Comparison of ENCODE assay signal across 8 cellular contexts in genomic region chr14:94689218-94689984, GRCh38.
DNase-seq lines count a peak whose midpoint lies in the region; ATAC-seq, FAIRE-seq and TF ChIP-seq lines count a peak whose summit lies in the region.

No MANE protein-coding gene starts in this region.

- no peak overlapping the region for H3K56ac ChIP-seq in H1 (replicated peaks; ENCODE audit: insufficient read length, low read depth, low read length)
- H3K56ac ChIP-seq in mesendoderm (ENCODE audit: low read length): peak overlapping the region; percentile 85

- WGBS in H1 (ENCODE audit: extremely low coverage in 1 of 2, insufficient coverage in 1 of 2, insufficient read length in 1 of 2, insufficient replicate concordance in 2 of 2, low coverage in 1 of 2, low lambda C conversion rate in 2 of 2, missing lambda C conversion rate in 1 of 2), 2 experiments: 32% methylated on average over 24 of the region's 35 CpGs; no CpG with 5 or more reads in 1 of the 2 experiments
- no CpG with 5 or more reads among the region's 35 CpGs for WGBS in mesendoderm (ENCODE audit: extremely low coverage, insufficient coverage, low lambda C conversion rate)

- H3K4ac ChIP-seq in H1 (replicated peaks; ENCODE audit: insufficient read length, low read depth, low read length) (no peak overlapping the region), mesendoderm (ENCODE audit: low read depth, low read length) (no peak overlapping the region)

- H3K4me3 ChIP-seq in H1 (ENCODE audit: extremely low read depth in 1 of 4, insufficient read depth in 2 of 4, low read depth in 3 of 4, low read length in 4 of 4) (peak overlapping the region in 1 of 4 experiments; percentile 48; a peak in 3 of 8 replicates), mesendoderm (ENCODE audit: low read length) (no peak overlapping the region)

- H3K79me1 ChIP-seq in H1 (ENCODE audit: low read depth, low read length) (no peaks in the 10 kb centered on the region), mesendoderm (ENCODE audit: low read length) (no peaks in the 10 kb centered on the region)

- no peaks in the 10 kb centered on the region for H3K36me3 ChIP-seq in H1 (ENCODE audit: control insufficient read depth in 2 of 4, insufficient read depth in 4 of 4, low read length in 3 of 4)
- no peaks in the 10 kb centered on the region for H3K36me3 ChIP-seq in mesendoderm (ENCODE audit: control insufficient read depth, insufficient read depth, low read length)

- H3K14ac ChIP-seq in H1 (ENCODE audit: insufficient read length): no peak overlapping the region

- POLR2A ChIA-PET in CD4-positive, alpha-beta T cell (lab: Charles Lee): no interaction called here
- POLR2A ChIA-PET in activated CD4-positive, alpha-beta memory T cell treated with anti-CD3 and anti-CD28 coated beads, Interleukin-2, amount 10 ng/mL, durations not matched to agents 7 days and 5 days (lab: Charles Lee): interaction anchor here (0.5 kb wide), 1 partner anchor 240 kb away, joined by 3 read pairs; no protein-coding TSS in a partner anchor
- POLR2A ChIA-PET in H1 (lab: Charles Lee; ENCODE audit: partially characterized antibody): no interaction called here

- H3K9me3 Mint-ChIP-seq in CD4-positive, alpha-beta T cell: no peaks in the 10 kb centered on the region
- H3K9me3 Mint-ChIP-seq in activated CD4-positive, alpha-beta memory T cell treated with anti-CD3 and anti-CD28 coated beads, Interleukin-2, amount 10 ng/mL, durations not matched to agents 7 days and 5 days: no peaks in the 10 kb centered on the region

- no peak overlapping the region for H3K27ac Mint-ChIP-seq in CD4-positive, alpha-beta T cell
- H3K27ac Mint-ChIP-seq in activated CD4-positive, alpha-beta memory T cell treated with anti-CD3 and anti-CD28 coated beads, Interleukin-2, amount 10 ng/mL, durations not matched to agents 7 days and 5 days: no peak overlapping the region

- peak overlapping the region; percentile 86 for H2AFZ ChIP-seq in H1 (ENCODE audit: low read length)

- H2BK15ac ChIP-seq in H1 (ENCODE audit: low read length) (no peak overlapping the region), mesendoderm (replicated peaks; ENCODE audit: low read depth) (no peak overlapping the region)

- H3K23me2 ChIP-seq in H1 (ENCODE audit: low read depth, low read length): no peaks in the 10 kb centered on the region

- no peaks in the 10 kb centered on the region for H4K20me1 ChIP-seq in H1 (replicated peaks in 1 of 2; ENCODE audit: control insufficient read depth in 1 of 2, insufficient read depth in 2 of 2, low read length in 2 of 2)

- H4K5ac ChIP-seq in H1 (ENCODE audit: insufficient read length, low read depth, low read length) (no peak overlapping the region), mesendoderm (ENCODE audit: low read length) (peak overlapping the region; percentile 51)

- no peaks in the 10 kb centered on the region for H3K36me3 Mint-ChIP-seq in CD4-positive, alpha-beta T cell (ENCODE audit: low read depth)
- H3K36me3 Mint-ChIP-seq in activated CD4-positive, alpha-beta memory T cell treated with anti-CD3 and anti-CD28 coated beads, Interleukin-2, amount 10 ng/mL, durations not matched to agents 7 days and 5 days (ENCODE audit: low read depth): no peaks in the 10 kb centered on the region

- TF ChIP-seq EP300 in H1 (IDR thresholded peaks at IDR 0.05; ENCODE audit: borderline replicate concordance in 1 of 2, low read depth in 2 of 2, low read length in 2 of 2): no peak

- H3K4me1 ChIP-seq in H1 (replicated peaks in 1 of 4; ENCODE audit: control insufficient read depth in 3 of 4, insufficient read depth in 4 of 4, low read length in 3 of 4) (peaks cover 0 to 7% (median 4%) of the 10 kb centered on the region in 4 experiments; a peak in 5 of 7 replicates), mesendoderm (ENCODE audit: control insufficient read depth, low read depth, low read length) (peaks cover 5% of the 10 kb centered on the region)

- peak; percentile 69 for TF ChIP-seq CTCF in CD4-positive, alpha-beta T cell (IDR thresholded peaks at IDR 0.05)
- peak; percentile 83 to 94 (median 93) for TF ChIP-seq CTCF in H1 (IDR thresholded peaks at IDR 0.05; ENCODE audit: control extremely low read depth in 1 of 3, insufficient read depth in 1 of 3, low read depth in 1 of 3, low read length in 3 of 3)

- FAIRE-seq in H1 (lab: Jason Lieb, UNC): no peak

- DNase-seq in CD4-positive, alpha-beta T cell: peak in 9 of 10 experiments; percentile 4 to 58 (median 19)
- DNase-seq in NCI-H1930 (lab: John Stamatoyannopoulos, UW) (peak; percentile 8 to 38), H1 (ENCODE audit: low read depth in 1 of 2, low spot score in 2 of 2) (peak in 1 of 2 experiments; percentile 92), mesendoderm (peak; percentile 74)
- DNase-seq in activated CD4-positive, alpha-beta memory T cell treated with anti-CD3 and anti-CD28 coated beads, Interleukin-2, amount 10 ng/mL, durations not matched to agents 7 days and 5 days: peak; percentile 53
- peak; percentile 79 for DNase-seq in stimulated activated CD8-positive, alpha-beta memory T cell treated with anti-CD3 and anti-CD28 coated beads, Interleukin-4, amount 100 ng/mL, for 48 hours

- TF ChIP-seq POLR2A in H1 (IDR thresholded peaks at IDR 0.05; ENCODE audit: control extremely low read depth in 1 of 2, low read depth in 2 of 2, low read length in 2 of 2): no peak

- TF ChIP-seq RAD21 in H1 (IDR thresholded peaks at IDR 0.05 in 1 of 2, conservative IDR thresholded peaks at IDR 0.05 in 1 of 2; ENCODE audit: low read depth in 2 of 2, low read length in 2 of 2): peak; percentile 96

- H3K27me3 Mint-ChIP-seq in CD4-positive, alpha-beta T cell: peaks cover 11% of the 10 kb centered on the region
- peaks cover 5% of the 10 kb centered on the region for H3K27me3 Mint-ChIP-seq in activated CD4-positive, alpha-beta memory T cell treated with anti-CD3 and anti-CD28 coated beads, Interleukin-2, amount 10 ng/mL, durations not matched to agents 7 days and 5 days

- H3K18ac ChIP-seq in H1 (ENCODE audit: extremely low read depth, low read length) (0 out of 2 replicates have a peak overlapping the region, but pooled peaks have one; percentile 19), mesendoderm (ENCODE audit: low read length) (peak overlapping the region; percentile 9)

- H2BK120ac ChIP-seq in H1 (replicated peaks; ENCODE audit: low read depth, low read length) (no peak overlapping the region), mesendoderm (ENCODE audit: low read depth, low read length) (no peak overlapping the region)

- no peaks in the 10 kb centered on the region for H3K9me3 ChIP-seq in CD4-positive, alpha-beta T cell (ENCODE audit: control insufficient read depth, low read length)
- no peaks in the 10 kb centered on the region for H3K9me3 ChIP-seq in H1 (ENCODE audit: insufficient read depth in 2 of 2, low read depth in 1 of 2, low read length in 1 of 2)

- peak overlapping the region; percentile 30 to 53; a peak in 3 of 4 replicates for H3K4me2 ChIP-seq in H1 (ENCODE audit: insufficient read depth in 1 of 2, low read depth in 2 of 2, low read length in 2 of 2)
- peak overlapping the region; percentile 59 for H3K4me2 ChIP-seq in mesendoderm (ENCODE audit: low read length)

- no peak overlapping the region for H4K8ac ChIP-seq in H1 (ENCODE audit: extremely low read depth, insufficient read depth, low read length)
- H4K8ac ChIP-seq in mesendoderm (ENCODE audit: low read depth, low read length): no peak overlapping the region

- H2BK5ac ChIP-seq in H1 (ENCODE audit: low read depth, low read length) (peak overlapping the region; percentile 44; the same call in 1 of the 2 replicates), mesendoderm (ENCODE audit: low read length) (no peak overlapping the region)

- H3K4me1 Mint-ChIP-seq in CD4-positive, alpha-beta T cell (ENCODE audit: low read depth): no peaks in the 10 kb centered on the region
- no peaks in the 10 kb centered on the region for H3K4me1 Mint-ChIP-seq in activated CD4-positive, alpha-beta memory T cell treated with anti-CD3 and anti-CD28 coated beads, Interleukin-2, amount 10 ng/mL, durations not matched to agents 7 days and 5 days

- H3K27me3 ChIP-seq in CD4-positive, alpha-beta T cell (ENCODE audit: control insufficient read depth, insufficient read depth, low read length): peaks cover 13% of the 10 kb centered on the region
- H3K27me3 ChIP-seq in H1 (replicated peaks in 1 of 4; ENCODE audit: control insufficient read depth in 3 of 4, extremely low read depth in 1 of 4, insufficient read depth in 3 of 4, low read length in 3 of 4) (peaks cover 0 to 8% (median 4%) of the 10 kb centered on the region in 4 experiments; a peak in 5 of 7 replicates), mesendoderm (ENCODE audit: insufficient read depth, low read length, poor library complexity) (no peaks in the 10 kb centered on the region)

- no peak overlapping the region for H2BK20ac ChIP-seq in H1 (ENCODE audit: low read length)

- no peak overlapping the region for H3K27ac ChIP-seq in CD4-positive, alpha-beta T cell (ENCODE audit: low read depth, low read length)
- H3K27ac ChIP-seq in H1 (ENCODE audit: low read depth, low read length) (no peak overlapping the region), mesendoderm (ENCODE audit: low read depth, low read length) (no peak overlapping the region)

- no peak overlapping the region; the same call in 1 of the 2 replicates for H2BK12ac ChIP-seq in H1 (ENCODE audit: low read depth, low read length)

- no peak overlapping the region for H3K9ac ChIP-seq in H1 (replicated peaks in 1 of 4; ENCODE audit: extremely low read depth in 1 of 4, low read depth in 3 of 4, low read length in 3 of 4)
- peak overlapping the region; percentile 68 for H3K9ac ChIP-seq in mesendoderm (ENCODE audit: low read length)

- ATAC-seq in CD4-positive, alpha-beta T cell (ENCODE audit: poor library complexity): no peak
- ATAC-seq in GM21390 (IDR thresholded peaks at IDR 0.05; ENCODE audit: unreplicated experiment) (peak; percentile 69), HG02938 (IDR thresholded peaks at IDR 0.05; ENCODE audit: unreplicated experiment) (no peak)

- CTCF ChIA-PET in CD4-positive, alpha-beta T cell (lab: Charles Lee): no interaction called here
- CTCF ChIA-PET in activated CD4-positive, alpha-beta memory T cell treated with anti-CD3 and anti-CD28 coated beads, Interleukin-2, amount 10 ng/mL, durations not matched to agents 7 days and 5 days (lab: Charles Lee): interaction anchor here (0.6 to 1.4 kb wide), 8 partner anchors 11 to 672 kb away, joined by 3 to 5 read pairs (median 3); no protein-coding TSS in a partner anchor
- CTCF ChIA-PET in H1 (lab: Charles Lee; ENCODE audit: partially characterized antibody): interaction anchor here (0.6 to 4.5 kb wide), 26 partner anchors 8 to 743 kb away, joined by 3 to 40 read pairs (median 5); no protein-coding TSS in a partner anchor

- intact Hi-C loops in CD4-positive, alpha-beta T cell (cut with DNase I, micrococcal nuclease): loop anchor here (2.0 to 10.0 kb wide), 3 partner anchors 507 to 1308 kb away; no protein-coding TSS in a partner anchor

- H3K4me3 Mint-ChIP-seq in CD4-positive, alpha-beta T cell: no peak overlapping the region
- no peak overlapping the region for H3K4me3 Mint-ChIP-seq in activated CD4-positive, alpha-beta memory T cell treated with anti-CD3 and anti-CD28 coated beads, Interleukin-2, amount 10 ng/mL, durations not matched to agents 7 days and 5 days

- H3K79me2 ChIP-seq in H1 (ENCODE audit: control insufficient read depth in 1 of 2, insufficient read depth in 2 of 2, low read length in 2 of 2) (no peaks in the 10 kb centered on the region), mesendoderm (ENCODE audit: control insufficient read depth, insufficient read depth, low read length) (no peaks in the 10 kb centered on the region)

- no peak overlapping the region for H2AK5ac ChIP-seq in H1 (ENCODE audit: low read depth, low read length)
- H2AK5ac ChIP-seq in mesendoderm (ENCODE audit: low read length): no peak overlapping the region

- H4K91ac ChIP-seq in H1 (replicated peaks; ENCODE audit: insufficient read length, low read length): no peak overlapping the region

- H3K23ac ChIP-seq in H1 (ENCODE audit: insufficient read length) (no peak overlapping the region), mesendoderm (ENCODE audit: low read length) (no peak overlapping the region)
